Comparison of ENCODE assay signal across 8 cellular contexts in genomic region chr18:9136315-9137141, GRCh38. TPM values are rescaled to one million over a fixed set of nuclear protein-coding genes. Genes with fewer than 3 reads are reported as not detected.
A peak's percentile ranks its signal among the peaks of the same experiment; 100 is the strongest.
DNase-seq lines count a peak whose midpoint lies in the region; ATAC-seq, FAIRE-seq and TF ChIP-seq lines count a peak whose summit lies in the region.

Gene ANKRD12, plus strand, starts transcription at chr18:9136781. Its CDS starts 45,652 bp downstream, at chr18:9182433.

- H3K4ac ChIP-seq in H1 (replicated peaks; ENCODE audit: insufficient read length, low read depth, low read length): peak within 1 kb of the TSS; percentile 60
- H3K4ac ChIP-seq in mesendoderm (ENCODE audit: low read depth, low read length): peak within 1 kb of the TSS; percentile 46

- H4K8ac ChIP-seq in H1 (ENCODE audit: extremely low read depth, insufficient read depth, low read length): peak within 1 kb of the TSS; percentile 93
- H4K8ac ChIP-seq in mesendoderm (ENCODE audit: low read depth, low read length): no peak within 1 kb of the TSS

- H3K36me3 Mint-ChIP-seq in Caco-2 (ENCODE audit: insufficient read depth, unreplicated experiment): peaks cover 46% of the 10 kb centered on the region
- peaks cover 55% of the 10 kb centered on the region for H3K36me3 Mint-ChIP-seq in activated CD8-positive, alpha-beta memory T cell treated with anti-CD3 and anti-CD28 coated beads, Interleukin-2, amount 10 ng/mL, durations not matched to agents 7 days and 5 days

- H2BK5ac ChIP-seq in H1 (ENCODE audit: low read depth, low read length) (peak within 1 kb of the TSS; percentile 98), mesendoderm (ENCODE audit: low read length) (peak within 1 kb of the TSS; percentile 77)

- peak in 1 of 2 experiments; percentile 95; a peak in 2 of 3 replicates for TF ChIP-seq EP300 in H1 (IDR thresholded peaks at IDR 0.05; ENCODE audit: borderline replicate concordance in 1 of 2, low read depth in 2 of 2, low read length in 2 of 2)

- peak within 1 kb of the TSS; percentile 96 for H3K27ac Mint-ChIP-seq in Caco-2 (ENCODE audit: unreplicated experiment)
- peak within 1 kb of the TSS; percentile 98 for H3K27ac Mint-ChIP-seq in activated CD8-positive, alpha-beta memory T cell treated with anti-CD3 and anti-CD28 coated beads, Interleukin-2, amount 10 ng/mL, durations not matched to agents 7 days and 5 days

- H3K9me3 ChIP-seq in Caco-2: no peaks in the 10 kb centered on the region
- H3K9me3 ChIP-seq in HUES48 (ENCODE audit: control insufficient read depth, insufficient read depth, low read length): no peaks in the 10 kb centered on the region
- H3K9me3 ChIP-seq in NT2/D1 (ENCODE audit: insufficient read depth, low read length): no peaks in the 10 kb centered on the region
- no peaks in the 10 kb centered on the region for H3K9me3 ChIP-seq in H1 (ENCODE audit: insufficient read depth in 2 of 2, low read depth in 1 of 2, low read length in 1 of 2)

- H3K4me3 ChIP-seq in Caco-2 (ENCODE audit: low read depth, low read length) (peak within 1 kb of the TSS; percentile 96), HUES48 (ENCODE audit: low read depth, low read length) (peak within 1 kb of the TSS; percentile 100), NT2/D1 (ENCODE audit: insufficient read length, low read depth) (peak within 1 kb of the TSS; percentile 80), H1 (ENCODE audit: extremely low read depth in 1 of 4, insufficient read depth in 2 of 4, low read depth in 3 of 4, low read length in 4 of 4) (peak within 1 kb of the TSS; percentile 79 to 95 (median 85)), mesendoderm (ENCODE audit: low read length) (peak within 1 kb of the TSS; percentile 88)

- H3K79me1 ChIP-seq in H1 (ENCODE audit: low read depth, low read length) (peaks cover 4% of the 10 kb centered on the region; the same call in 1 of the 2 replicates), mesendoderm (ENCODE audit: low read length) (peaks cover 7% of the 10 kb centered on the region)

- intact Hi-C loops in Caco-2 (cut with micrococcal nuclease; ENCODE audit: unreplicated experiment): loop anchor here (1.0 to 10.0 kb wide), 4 partner anchors 34 to 378 kb away; partner anchors contain the start of genes NDUFV2 and TWSG1

- H3K4me1 ChIP-seq in Caco-2 (peaks cover 22% of the 10 kb centered on the region), HUES48 (ENCODE audit: control insufficient read depth, insufficient read depth, low read length) (peaks cover 7% of the 10 kb centered on the region), NT2/D1 (ENCODE audit: insufficient read depth, insufficient read length) (no peaks in the 10 kb centered on the region), H1 (replicated peaks in 1 of 4; ENCODE audit: control insufficient read depth in 3 of 4, insufficient read depth in 4 of 4, low read length in 3 of 4) (peaks cover 0 to 3% (median 1%) of the 10 kb centered on the region in 4 experiments; a peak in 2 of 7 replicates), mesendoderm (ENCODE audit: control insufficient read depth, low read depth, low read length) (no peaks in the 10 kb centered on the region)

- H2AK5ac ChIP-seq in H1 (ENCODE audit: low read depth, low read length) (0 out of 2 replicates have a peak within 1 kb of the TSS, but pooled peaks have one; percentile 56), mesendoderm (ENCODE audit: low read length) (no peak within 1 kb of the TSS)

- H4K20me1 ChIP-seq in H1 (replicated peaks in 1 of 2; ENCODE audit: control insufficient read depth in 1 of 2, insufficient read depth in 2 of 2, low read length in 2 of 2): peaks cover 0 to 9% of the 10 kb centered on the region in 2 experiments

- ATAC-seq in GM21423 (IDR thresholded peaks at IDR 0.05; ENCODE audit: unreplicated experiment): peak; percentile 64
- ATAC-seq in activated CD8-positive, alpha-beta memory T cell treated with anti-CD3 and anti-CD28 coated beads, Interleukin-2, amount 10 ng/mL, durations not matched to agents 7 days and 5 days: peak; percentile 78

- no peaks in the 10 kb centered on the region for H3K27me3 Mint-ChIP-seq in Caco-2 (ENCODE audit: insufficient read depth, unreplicated experiment)
- H3K27me3 Mint-ChIP-seq in activated CD8-positive, alpha-beta memory T cell treated with anti-CD3 and anti-CD28 coated beads, Interleukin-2, amount 10 ng/mL, durations not matched to agents 7 days and 5 days: no peaks in the 10 kb centered on the region

- H3K4me3 Mint-ChIP-seq in Caco-2 (ENCODE audit: unreplicated experiment): peak within 1 kb of the TSS; percentile 94
- peak within 1 kb of the TSS; percentile 95 for H3K4me3 Mint-ChIP-seq in activated CD8-positive, alpha-beta memory T cell treated with anti-CD3 and anti-CD28 coated beads, Interleukin-2, amount 10 ng/mL, durations not matched to agents 7 days and 5 days

- H2BK120ac ChIP-seq in H1 (replicated peaks; ENCODE audit: low read depth, low read length) (peak within 1 kb of the TSS; percentile 64), mesendoderm (ENCODE audit: low read depth, low read length) (no peak within 1 kb of the TSS)

- no peaks in the 10 kb centered on the region for H3K9me3 Mint-ChIP-seq in Caco-2 (ENCODE audit: unreplicated experiment)
- H3K9me3 Mint-ChIP-seq in activated CD8-positive, alpha-beta memory T cell treated with anti-CD3 and anti-CD28 coated beads, Interleukin-2, amount 10 ng/mL, durations not matched to agents 7 days and 5 days (ENCODE audit: low read depth): no peaks in the 10 kb centered on the region

- peaks cover 8% of the 10 kb centered on the region for H3K23me2 ChIP-seq in H1 (ENCODE audit: low read depth, low read length)

- peak within 1 kb of the TSS; percentile 83; the same call in 1 of the 2 replicates for H2BK15ac ChIP-seq in H1 (ENCODE audit: low read length)
- no peak within 1 kb of the TSS for H2BK15ac ChIP-seq in mesendoderm (replicated peaks; ENCODE audit: low read depth)

- no TSS peak for BruUV-seq in Caco-2 (replicated peaks; lab: Mats Ljungman, UMichigan)

- H2BK20ac ChIP-seq in H1 (ENCODE audit: low read length): 0 out of 2 replicates have a peak within 1 kb of the TSS, but pooled peaks have one; percentile 43

- H3K56ac ChIP-seq in H1 (replicated peaks; ENCODE audit: insufficient read length, low read depth, low read length): peak within 1 kb of the TSS; percentile 99
- peak within 1 kb of the TSS; percentile 96 for H3K56ac ChIP-seq in mesendoderm (ENCODE audit: low read length)

- H3K14ac ChIP-seq in H1 (ENCODE audit: insufficient read length): no peak within 1 kb of the TSS

- peak within 1 kb of the TSS; percentile 88 to 93 for H3K4me2 ChIP-seq in H1 (ENCODE audit: insufficient read depth in 1 of 2, low read depth in 2 of 2, low read length in 2 of 2)
- peak within 1 kb of the TSS; percentile 72 for H3K4me2 ChIP-seq in mesendoderm (ENCODE audit: low read length)

- H3K18ac ChIP-seq in H1 (ENCODE audit: extremely low read depth, low read length): peak within 1 kb of the TSS; percentile 99
- H3K18ac ChIP-seq in mesendoderm (ENCODE audit: low read length): peak within 1 kb of the TSS; percentile 65

- H3K23ac ChIP-seq in H1 (ENCODE audit: insufficient read length) (peak within 1 kb of the TSS; percentile 18), mesendoderm (ENCODE audit: low read length) (peak within 1 kb of the TSS; percentile 51)

- peak within 1 kb of the TSS; percentile 98 for H4K91ac ChIP-seq in H1 (replicated peaks; ENCODE audit: insufficient read length, low read length)

- no peak for TF ChIP-seq RAD21 in H1 (IDR thresholded peaks at IDR 0.05 in 1 of 2, conservative IDR thresholded peaks at IDR 0.05 in 1 of 2; ENCODE audit: low read depth in 2 of 2, low read length in 2 of 2)

- no peaks in the 10 kb centered on the region for H3K27me3 ChIP-seq in Caco-2 (replicated peaks; ENCODE audit: control insufficient read depth, insufficient read depth, low read length)
- no peaks in the 10 kb centered on the region for H3K27me3 ChIP-seq in HUES48 (ENCODE audit: control insufficient read depth, insufficient read depth, low read length)
- H3K27me3 ChIP-seq in NT2/D1 (ENCODE audit: insufficient read depth, insufficient read length): no peaks in the 10 kb centered on the region
- no peaks in the 10 kb centered on the region for H3K27me3 ChIP-seq in H1 (replicated peaks in 1 of 4; ENCODE audit: control insufficient read depth in 3 of 4, extremely low read depth in 1 of 4, insufficient read depth in 3 of 4, low read length in 3 of 4)
- H3K27me3 ChIP-seq in mesendoderm (ENCODE audit: insufficient read depth, low read length, poor library complexity): no peaks in the 10 kb centered on the region

- 3% methylated on average over 43 of the region's 94 CpGs; no CpG with 5 or more reads in 1 of the 2 experiments for WGBS in H1 (ENCODE audit: extremely low coverage in 1 of 2, insufficient coverage in 1 of 2, insufficient read length in 1 of 2, insufficient replicate concordance in 2 of 2, low coverage in 1 of 2, low lambda C conversion rate in 2 of 2, missing lambda C conversion rate in 1 of 2), 2 experiments
- no CpG with 5 or more reads among the region's 94 CpGs for WGBS in mesendoderm (ENCODE audit: extremely low coverage, insufficient coverage, low lambda C conversion rate)

- TF ChIP-seq CTCF in Caco-2 (IDR thresholded peaks at IDR 0.05; ENCODE audit: insufficient read depth in 1 of 2, low read depth in 1 of 2, low read length in 1 of 2, severe bottlenecking in 1 of 2, unreplicated experiment in 1 of 2) (no peak), H1 (IDR thresholded peaks at IDR 0.05; ENCODE audit: control extremely low read depth in 1 of 3, insufficient read depth in 1 of 3, low read depth in 1 of 3, low read length in 3 of 3) (no peak)

- peak in 1 of 2 experiments; percentile 81; a peak in 1 of 3 replicates for TF ChIP-seq POLR2A in H1 (IDR thresholded peaks at IDR 0.05; ENCODE audit: control extremely low read depth in 1 of 2, low read depth in 2 of 2, low read length in 2 of 2)

- POLR2A ChIA-PET in Caco-2 (lab: Charles Lee): interaction anchor here (0.5 to 3.2 kb wide), 3 partner anchors 34 to 221 kb away, joined by 3 to 19 read pairs (median 4); partner anchors contain the start of gene NDUFV2
- POLR2A ChIA-PET in H1 (lab: Charles Lee; ENCODE audit: partially characterized antibody): interaction anchor here (0.9 to 4.4 kb wide), 15 partner anchors 10 to 466 kb away, joined by 3 to 44 read pairs (median 6); partner anchors contain the start of genes NDUFV2 and TWSG1

- peaks cover 22% of the 10 kb centered on the region for H3K4me1 Mint-ChIP-seq in Caco-2 (ENCODE audit: low read depth, unreplicated experiment)
- peaks cover 53% of the 10 kb centered on the region for H3K4me1 Mint-ChIP-seq in activated CD8-positive, alpha-beta memory T cell treated with anti-CD3 and anti-CD28 coated beads, Interleukin-2, amount 10 ng/mL, durations not matched to agents 7 days and 5 days

- H2AFZ ChIP-seq in H1 (ENCODE audit: low read length): peak within 1 kb of the TSS; percentile 94

- H3K27ac ChIP-seq in HUES48 (ENCODE audit: low read depth, low read length) (peak within 1 kb of the TSS; percentile 98), H1 (ENCODE audit: low read depth, low read length) (peak within 1 kb of the TSS; percentile 92), mesendoderm (ENCODE audit: low read depth, low read length) (peak within 1 kb of the TSS; percentile 96)

- CTCF ChIA-PET in Caco-2 (lab: Charles Lee) (interaction anchor here (1.5 to 2.4 kb wide), 2 partner anchors 33 to 63 kb away, joined by 6 to 8 read pairs; partner anchors contain the start of gene NDUFV2), H1 (lab: Charles Lee; ENCODE audit: partially characterized antibody) (interaction anchor here (1.2 to 1.5 kb wide), 2 partner anchors 10 to 102 kb away, joined by 3 to 6 read pairs; no protein-coding TSS in a partner anchor)
- CTCF ChIA-PET in activated CD8-positive, alpha-beta memory T cell treated with anti-CD3 and anti-CD28 coated beads, Interleukin-2, amount 10 ng/mL, durations not matched to agents 7 days and 5 days (lab: Charles Lee): interaction anchor here (1.0 to 3.4 kb wide), 8 partner anchors 10 to 70 kb away, joined by 3 to 12 read pairs (median 6); no protein-coding TSS in a partner anchor

- no peaks in the 10 kb centered on the region for H3K36me3 ChIP-seq in Caco-2 (ENCODE audit: control insufficient read depth, insufficient read depth, low read length)
- H3K36me3 ChIP-seq in HUES48 (ENCODE audit: control insufficient read depth, insufficient read depth, low read length): peaks cover 34% of the 10 kb centered on the region
- peaks cover 30% of the 10 kb centered on the region for H3K36me3 ChIP-seq in NT2/D1 (ENCODE audit: insufficient read depth, insufficient read length, low read length)
- peaks cover 2 to 35% (median 8%) of the 10 kb centered on the region in 4 experiments; a peak in 4 of 8 replicates for H3K36me3 ChIP-seq in H1 (ENCODE audit: control insufficient read depth in 2 of 4, insufficient read depth in 4 of 4, low read length in 3 of 4)
- no peaks in the 10 kb centered on the region for H3K36me3 ChIP-seq in mesendoderm (ENCODE audit: control insufficient read depth, insufficient read depth, low read length)

- H3K9ac ChIP-seq in HUES48 (ENCODE audit: low read depth, low read length) (peak within 1 kb of the TSS; percentile 91), NT2/D1 (ENCODE audit: insufficient read length, low read depth) (peak within 1 kb of the TSS; percentile 86), H1 (replicated peaks in 1 of 4; ENCODE audit: extremely low read depth in 1 of 4, low read depth in 3 of 4, low read length in 3 of 4) (peak within 1 kb of the TSS; percentile 77 to 91 (median 87)), mesendoderm (ENCODE audit: low read length) (peak within 1 kb of the TSS; percentile 90)

- H4K5ac ChIP-seq in H1 (ENCODE audit: insufficient read length, low read depth, low read length) (peak within 1 kb of the TSS; percentile 99), mesendoderm (ENCODE audit: low read length) (no peak within 1 kb of the TSS)

- peak; percentile 97 to 98 for DNase-seq in Caco-2
- peak; percentile 87 for DNase-seq in NT2/D1 (ENCODE audit: low read depth, low spot score)
- DNase-seq in activated CD8-positive, alpha-beta memory T cell treated with anti-CD3 and anti-CD28 coated beads, Interleukin-2, amount 10 ng/mL, durations not matched to agents 7 days and 5 days: peak; percentile 98
- peak; percentile 88 to 95 for DNase-seq in H1 (ENCODE audit: low read depth in 1 of 2, low spot score in 2 of 2)
- DNase-seq in mesendoderm: peak; percentile 98
- peak; percentile 97 for DNase-seq in stimulated activated CD8-positive, alpha-beta memory T cell treated with anti-CD3 and anti-CD28 coated beads, Interleukin-12 subunit alpha, Interleukin-12 subunit beta, amount 100 ng/mL, for 4 hours (ENCODE audit: low read depth)

- no peak for FAIRE-seq in H1 (lab: Jason Lieb, UNC)

- H2BK12ac ChIP-seq in H1 (ENCODE audit: low read depth, low read length): peak within 1 kb of the TSS; percentile 65; the same call in 1 of the 2 replicates

- peaks cover 7 to 44% of the 10 kb centered on the region in 2 experiments for H3K79me2 ChIP-seq in H1 (ENCODE audit: control insufficient read depth in 1 of 2, insufficient read depth in 2 of 2, low read length in 2 of 2)
- H3K79me2 ChIP-seq in mesendoderm (ENCODE audit: control insufficient read depth, insufficient read depth, low read length): peaks cover 18% of the 10 kb centered on the region

RNA-seq across cellular contexts. Expression of gene ANKRD12, which starts in this region (rescaled TPM):
- total RNA-seq in Caco-2 (2022): 33.2 and 36.5 TPM in 2 replicates
- total RNA-seq in activated CD8-positive, alpha-beta memory T cell treated with anti-CD3 and anti-CD28 coated beads, Interleukin-2, amount 10 ng/mL, durations not matched to agents 7 days and 5 days: 10 to 100 TPM; 67.5 to 76.9 TPM
- total RNA-seq in H1 (2021; fragmentation: NEBNext Ultra II Directional; extraction: Animal tissue kit (Norgen Biotek cat#: 25700)): 37.9 and 40.9 TPM in 2 replicates
- polyA plus RNA-seq in H1 (2011; rRNA removed): 1.4 and 2.6 TPM in 2 replicates
- 3.1 TPM for polyA plus RNA-seq in H1 (2011; cell fraction: cytosol; rRNA removed)
- 9.2 TPM for polyA plus RNA-seq in H1 (2011; cell fraction: nucleus; rRNA removed)
- 18.2 to 38.9 TPM (median 21.3 TPM) in 4 replicates for polyA plus RNA-seq in H1 (2012, experiment 1 of 2)
- polyA plus RNA-seq in H1 (2012, experiment 2 of 2): 0.63 TPM
- 94.4 TPM for polyA plus RNA-seq in H1 (2013, experiment 1 of 2)
- polyA plus RNA-seq in H1 (2013, experiment 2 of 2): 76.3 TPM
- polyA minus RNA-seq in H1 (2011; rRNA and poly(A)+ RNA removed): 24.3 and 43.6 TPM in 2 replicates
- polyA minus RNA-seq in H1 (2011; cell fraction: cytosol; rRNA and poly(A)+ RNA removed): 33.2 TPM
- 97.3 TPM for polyA minus RNA-seq in H1 (2011; cell fraction: nucleus; rRNA and poly(A)+ RNA removed)
- 29.0 TPM for polyA plus RNA-seq in mesendoderm (2013, experiment 1 of 2)
- 27.7 TPM for polyA plus RNA-seq in mesendoderm (2013, experiment 2 of 2)

Comparison
In these comparisons a context has a peak if more than half of its experiments do, and no peak if none do; other contexts are left out.
1. Peak in every context shown above with its lines: DNase-seq, ATAC-seq, H3K4me3 ChIP-seq and H3K27ac ChIP-seq.